ENCODE assay signal across 8 cellular contexts in the genomic region with DNA sequence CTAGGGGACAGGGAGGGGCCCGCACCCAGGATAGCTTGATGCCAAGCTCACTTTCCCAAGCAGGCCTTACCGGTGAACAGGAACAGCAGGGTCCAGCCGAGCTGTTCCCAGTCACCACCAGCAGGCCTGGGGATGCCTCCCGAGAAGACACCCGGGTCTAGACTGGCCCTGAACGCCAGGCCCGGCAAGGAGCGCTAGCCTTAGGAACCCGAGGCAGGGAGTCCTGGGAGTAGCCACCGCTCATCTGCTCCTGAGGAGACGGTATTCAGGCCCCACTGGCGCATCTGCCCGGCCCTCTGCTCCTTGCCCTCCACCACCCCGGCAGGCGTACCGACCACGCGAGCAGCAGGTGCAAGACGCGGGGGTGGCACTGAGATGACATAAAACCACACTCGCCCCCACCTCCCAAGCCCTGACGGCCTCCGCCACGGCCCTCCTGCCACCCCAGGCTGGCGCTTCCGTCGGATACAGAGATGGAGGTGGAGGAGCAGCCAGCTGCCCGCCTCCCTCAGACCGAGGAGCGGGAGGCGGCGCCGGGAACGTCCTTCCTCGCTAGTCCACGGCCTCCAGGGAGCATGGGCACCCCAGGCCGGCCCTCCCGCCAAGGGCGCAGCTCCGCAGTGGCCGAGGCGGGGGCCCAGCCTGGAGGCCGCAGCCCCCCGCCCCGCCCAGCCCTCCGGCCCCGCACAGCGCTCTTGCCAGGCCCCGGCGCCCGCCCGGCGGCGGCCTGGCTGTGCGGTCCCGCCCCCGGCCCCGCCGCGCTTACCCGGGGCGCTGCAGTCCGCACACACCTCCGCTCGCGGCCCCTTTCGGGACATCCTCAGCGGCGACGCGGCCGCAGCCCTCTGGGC. TPM values are rescaled to one million over a fixed set of nuclear protein-coding genes. Genes with fewer than 3 reads are reported as not detected.
DNase-seq lines count a peak whose midpoint lies in the region; ATAC-seq and TF ChIP-seq lines count a peak whose summit lies in the region.

No MANE protein-coding gene starts in this region.

- no peaks in the 10 kb centered on the region for H3K27me3 Mint-ChIP-seq in activated T-cell treated with anti-CD3 and anti-CD28 coated beads, Interleukin-2, amount 50 U/mL, for 4 hours (ENCODE audit: low read depth)
- no peaks in the 10 kb centered on the region for H3K27me3 Mint-ChIP-seq in osteocyte (ENCODE audit: unreplicated experiment)

- DNase-seq in Daoy (ENCODE audit: low read depth) (peak; percentile 55), NB4 (ENCODE audit: low read depth) (peak; percentile 69), fibroblast of the aortic adventitia (ENCODE audit: low read depth) (no peak), osteocyte (ENCODE audit: extremely low spot score, unreplicated experiment) (no peak), foreskin melanocyte (no peak)
- DNase-seq in activated T-cell treated with anti-CD3 and anti-CD28 coated beads, Interleukin-2, amount 50 U/mL, for 4 hours: peak; percentile 66

- TF ChIP-seq POLR2A in NB4 (IDR thresholded peaks at IDR 0.05; ENCODE audit: extremely low read depth, insufficient read length): no peak

- H3K36me3 Mint-ChIP-seq in activated T-cell treated with anti-CD3 and anti-CD28 coated beads, Interleukin-2, amount 50 U/mL, for 4 hours (ENCODE audit: insufficient read depth): no peaks in the 10 kb centered on the region
- no peaks in the 10 kb centered on the region for H3K36me3 Mint-ChIP-seq in osteocyte (ENCODE audit: unreplicated experiment)

- peak overlapping the region; percentile 86 for H3K27ac Mint-ChIP-seq in osteocyte (ENCODE audit: unreplicated experiment)

- peaks cover 62% of the 10 kb centered on the region for H3K4me1 Mint-ChIP-seq in activated T-cell treated with anti-CD3 and anti-CD28 coated beads, Interleukin-2, amount 50 U/mL, for 4 hours (ENCODE audit: low read depth)
- H3K4me1 Mint-ChIP-seq in osteocyte (ENCODE audit: unreplicated experiment): peaks cover 68% of the 10 kb centered on the region

- H3K9me3 Mint-ChIP-seq in activated T-cell treated with anti-CD3 and anti-CD28 coated beads, Interleukin-2, amount 50 U/mL, for 4 hours: no peaks in the 10 kb centered on the region
- H3K9me3 Mint-ChIP-seq in osteocyte (ENCODE audit: unreplicated experiment): no peaks in the 10 kb centered on the region

- peak overlapping the region; percentile 75 for H3K4me3 ChIP-seq in NB4 (ENCODE audit: low read depth, low read length)
- peak overlapping the region; percentile 83 for H3K4me3 ChIP-seq in fibroblast of the aortic adventitia (ENCODE audit: low read depth, low read length)

- peak; percentile 12 for ATAC-seq in GM21825 (IDR thresholded peaks at IDR 0.05; ENCODE audit: unreplicated experiment)
- ATAC-seq in activated T-cell treated with anti-CD3 and anti-CD28 coated beads, Interleukin-2, amount 50 U/mL, for 4 hours: peak; percentile 28 to 32
- no peak for ATAC-seq in HG03025 (IDR thresholded peaks at IDR 0.05; ENCODE audit: low FRiP score, unreplicated experiment)

- peak overlapping the region; percentile 95 for H3K4me3 Mint-ChIP-seq in activated T-cell treated with anti-CD3 and anti-CD28 coated beads, Interleukin-2, amount 50 U/mL, for 4 hours
- H3K4me3 Mint-ChIP-seq in osteocyte (ENCODE audit: unreplicated experiment): peak overlapping the region; percentile 84

- no peak for TF ChIP-seq CTCF in NB4 (IDR thresholded peaks at IDR 0.05; ENCODE audit: low read depth, low read length)
- TF ChIP-seq CTCF in fibroblast of the aortic adventitia (IDR thresholded peaks at IDR 0.05; ENCODE audit: insufficient read depth, low read length): no peak
- TF ChIP-seq CTCF in osteocyte (IDR thresholded peaks at IDR 0.05): no peak

RNA-seq across cellular contexts. Expression of gene GIT1, which starts 0.7 kb away (rescaled TPM):
- total RNA-seq in Daoy (2014; rRNA removed; shearing (Covaris generic)): 22.0 and 23.2 TPM in 2 replicates
- 10 to 100 TPM; 79.3 to 91.3 (median 90.8) TPM for total RNA-seq in activated T-cell treated with anti-CD3 and anti-CD28 coated beads, Interleukin-2, amount 50 U/mL, for 4 hours
- total RNA-seq in fibroblast of the aortic adventitia (ENCODE audit: low replicate concordance) (22.0 and 38.6 TPM in 2 replicates), osteocyte (48.2 and 50.7 TPM in 2 replicates)

RNA-seq across cellular contexts. Expression of gene ANKRD13B, which starts 4.1 kb away (rescaled TPM):
- 13.1 and 15.8 TPM in 2 replicates for total RNA-seq in Daoy (2014; rRNA removed; shearing (Covaris generic))
- total RNA-seq in activated T-cell treated with anti-CD3 and anti-CD28 coated beads, Interleukin-2, amount 50 U/mL, for 4 hours: 10 to 100 TPM; 33.3 to 40.7 (median 40.4) TPM
- total RNA-seq in fibroblast of the aortic adventitia (ENCODE audit: low replicate concordance): 7.4 and 14.0 TPM in 2 replicates
- total RNA-seq in osteocyte: 33.1 and 36.1 TPM in 2 replicates

RNA-seq across cellular contexts. Expression of gene TP53I13, which starts 20.3 kb away (rescaled TPM):
- 40.2 and 44.8 TPM in 2 replicates for total RNA-seq in Daoy (2014; rRNA removed; shearing (Covaris generic))
- 10 to 100 TPM; 40.9 to 53.9 (median 42.1) TPM for total RNA-seq in activated T-cell treated with anti-CD3 and anti-CD28 coated beads, Interleukin-2, amount 50 U/mL, for 4 hours
- 24.9 and 41.8 TPM in 2 replicates for total RNA-seq in fibroblast of the aortic adventitia (ENCODE audit: low replicate concordance)
- 42.0 and 43.1 TPM in 2 replicates for total RNA-seq in osteocyte

RNA-seq across cellular contexts. Expression of gene ABHD15, which starts 21.9 kb away (rescaled TPM):
- 2.6 and 4.1 TPM in 2 replicates for total RNA-seq in Daoy (2014; rRNA removed; shearing (Covaris generic))
- 10 to 100 TPM in 1 of 3 donors, 1 to 10 TPM in 2; 7.6 to 10.6 (median 9.9) TPM for total RNA-seq in activated T-cell treated with anti-CD3 and anti-CD28 coated beads, Interleukin-2, amount 50 U/mL, for 4 hours
- total RNA-seq in fibroblast of the aortic adventitia (ENCODE audit: low replicate concordance) (5.5 and 15.3 TPM in 2 replicates), osteocyte (11.7 and 12.8 TPM in 2 replicates)

RNA-seq across cellular contexts. Expression of gene CORO6, which starts 33.9 kb away (rescaled TPM):
- 0.51 TPM in 1 of 2 replicates, not detected in the other for total RNA-seq in Daoy (2014; rRNA removed; shearing (Covaris generic))
- 10 to 100 TPM in 2 of 3 donors, 1 to 10 TPM in 1; 9.8 to 12.3 (median 11.8) TPM for total RNA-seq in activated T-cell treated with anti-CD3 and anti-CD28 coated beads, Interleukin-2, amount 50 U/mL, for 4 hours
- total RNA-seq in fibroblast of the aortic adventitia (ENCODE audit: low replicate concordance) (5.5 and 8.3 TPM in 2 replicates), osteocyte (4.8 and 7.1 TPM in 2 replicates)

Comparison
In these comparisons a context has a peak if more than half of its experiments do, and no peak if none do; other contexts are left out.
1. DNase-seq: peak in Daoy (single experiment), NB4 (single experiment) and activated T-cell treated with anti-CD3 and anti-CD28 coated beads, Interleukin-2, amount 50 U/mL, for 4 hours (single experiment); none in fibroblast of the aortic adventitia (single experiment), osteocyte (single experiment) and foreskin melanocyte (single experiment).